Comparison of ENCODE assay signal across 9 cellular contexts in genomic region chr11:68870470-68870869, GRCh38. TPM values are rescaled to one million over a fixed set of nuclear protein-coding genes. Genes with fewer than 3 reads are reported as not detected.
DNase-seq lines count a peak whose midpoint lies in the region; ATAC-seq and TF ChIP-seq lines count a peak whose summit lies in the region.
"Had no signal": no experiment of that assay in that cellular context is flagged by ENCODE, and none has a peak within 500 bp of the region (broad histone marks: within the 10 kb centered on the region; RNA-seq: fewer than 3 reads in every experiment).

No MANE protein-coding gene starts in this region.

- H3K9me3 ChIP-seq in CD8-positive, alpha-beta T cell (ENCODE audit: low read length), result no peaks in the 10 kb centered on the region
- no peaks in the 10 kb centered on the region for H3K9me3 ChIP-seq in esophagus muscularis mucosa
- no peaks in the 10 kb centered on the region for H3K9me3 ChIP-seq in ovary

- no peaks in the 10 kb centered on the region for H3K9me3 Mint-ChIP-seq in CD8-positive, alpha-beta T cell

- H3K4me3 ChIP-seq in CD8-positive, alpha-beta T cell (ENCODE audit: low read depth, low read length), result peak overlapping the region; percentile 23
- peak overlapping the region; percentile 61 for H3K4me3 ChIP-seq in NB4 (ENCODE audit: low read depth, low read length)
- peak overlapping the region; percentile 39 to 56 (median 51) for H3K4me3 ChIP-seq in esophagus muscularis mucosa
- H3K4me3 ChIP-seq in ovary, result peak overlapping the region; percentile 41

- no peaks in the 10 kb centered on the region for H3K36me3 ChIP-seq in CD8-positive, alpha-beta T cell (ENCODE audit: insufficient read depth, low read length)
- H3K36me3 ChIP-seq in esophagus muscularis mucosa (no peaks in the 10 kb centered on the region), ovary (no peaks in the 10 kb centered on the region)

- no peak for DNase-seq in CD8-positive, alpha-beta T cell
- peak; percentile 49 for DNase-seq in NB4 (ENCODE audit: low read depth)
- DNase-seq in esophagus muscularis mucosa (ENCODE audit: extremely low spot score), result no peak
- no peak for DNase-seq in ovary
- DNase-seq in T-helper 9 cell, result no peak
- DNase-seq in Ammon's horn (ENCODE audit: low spot score), result no peak
- DNase-seq: NCI-H187 treated with DMSO at 0.1 percent for 48 hours had no signal

- H3K27ac Mint-ChIP-seq in CD8-positive, alpha-beta T cell, result no peak overlapping the region

- CTCF ChIA-PET in CD8-positive, alpha-beta T cell (lab: Charles Lee), result interaction anchor here (0.7 to 1.1 kb wide), 2 partner anchors 24 to 223 kb away, joined by 3 to 4 read pairs; no protein-coding TSS in a partner anchor

- peaks cover 20% of the 10 kb centered on the region for H3K4me1 Mint-ChIP-seq in CD8-positive, alpha-beta T cell (ENCODE audit: low read depth)

- H3K27ac ChIP-seq in CD8-positive, alpha-beta T cell (ENCODE audit: low read depth, low read length), result no peak overlapping the region
- H3K27ac ChIP-seq in esophagus muscularis mucosa (replicated peaks in 1 of 4) (peak overlapping the region in 1 of 4 donors; percentile 61), ovary (no peak overlapping the region)

- TF ChIP-seq EP300 in esophagus muscularis mucosa (IDR thresholded peaks at IDR 0.05), result no peak
- TF ChIP-seq EP300 in ovary (IDR thresholded peaks at IDR 0.05), result no peak

- intact Hi-C loops in CD8-positive, alpha-beta T cell (cut with DNase I, micrococcal nuclease), result no loop called here
- intact Hi-C loops in esophagus muscularis mucosa (cut with DNase I), result no loop called here
- intact Hi-C loops in ovary (cut with DNase I), result no loop called here

- H3K27me3 ChIP-seq in CD8-positive, alpha-beta T cell (ENCODE audit: insufficient read depth, low read length), result no peaks in the 10 kb centered on the region
- no peaks in the 10 kb centered on the region for H3K27me3 ChIP-seq in esophagus muscularis mucosa
- no peaks in the 10 kb centered on the region for H3K27me3 ChIP-seq in ovary

- peaks cover 8% of the 10 kb centered on the region for H3K4me1 ChIP-seq in CD8-positive, alpha-beta T cell (ENCODE audit: insufficient read depth, low read length)
- H3K4me1 ChIP-seq in esophagus muscularis mucosa, result peaks cover 0 to 34% (median 12%) of the 10 kb centered on the region in 4 donors
- H3K4me1 ChIP-seq in ovary (ENCODE audit: insufficient read depth), result peaks cover 3% of the 10 kb centered on the region

- H3K36me3 Mint-ChIP-seq in CD8-positive, alpha-beta T cell, result no peaks in the 10 kb centered on the region

- TF ChIP-seq POLR2A in NB4 (IDR thresholded peaks at IDR 0.05; ENCODE audit: extremely low read depth, insufficient read length), result no peak
- TF ChIP-seq POLR2A in esophagus muscularis mucosa (IDR thresholded peaks at IDR 0.05; ENCODE audit: low read depth), result no peak
- TF ChIP-seq POLR2A in ovary (IDR thresholded peaks at IDR 0.05), result no peak

- no peak for ATAC-seq in CD8-positive, alpha-beta T cell
- no peak for ATAC-seq in HG02798 (IDR thresholded peaks at IDR 0.05; ENCODE audit: poor library complexity, unreplicated experiment)
- no peak for ATAC-seq in GM21390 (IDR thresholded peaks at IDR 0.05; ENCODE audit: unreplicated experiment)

- peaks cover 32% of the 10 kb centered on the region for H3K27me3 Mint-ChIP-seq in CD8-positive, alpha-beta T cell (ENCODE audit: low read depth)

- TF ChIP-seq CTCF in CD8-positive, alpha-beta T cell (IDR thresholded peaks at IDR 0.05), result no peak
- TF ChIP-seq CTCF in NB4 (IDR thresholded peaks at IDR 0.05; ENCODE audit: low read depth, low read length) (peak; percentile 23), esophagus muscularis mucosa (IDR thresholded peaks at IDR 0.05) (peak in 2 of 3 experiments; percentile 13 to 16), ovary (IDR thresholded peaks at IDR 0.05) (no peak)

- WGBS in esophagus muscularis mucosa, result 47% methylated on average over 9 of the region's 9 CpGs
- 28 to 68% (median 45%) methylated on average over 9 of the region's 9 CpGs for WGBS in ovary, 3 donors

- peak overlapping the region; percentile 85 for H3K4me3 Mint-ChIP-seq in CD8-positive, alpha-beta T cell

- POLR2A ChIA-PET in CD8-positive, alpha-beta T cell (lab: Charles Lee), result interaction anchor here (0.6 kb wide), 1 partner anchor 27 kb away, joined by 3 read pairs; no protein-coding TSS in a partner anchor

RNA-seq across cellular contexts. Expression of gene CPT1A, which starts 28.8 kb away (rescaled TPM):
- total RNA-seq in CD8-positive, alpha-beta T cell, result 10 to 100 TPM in 1 of 2 experiments, 1 to 10 TPM in 1; 9.5 to 12.3 TPM
- 100 to 1,000 TPM in 2 of 4 donors, 10 to 100 TPM in 2; 36.1 to 122 (median 77.5) TPM for total RNA-seq in esophagus muscularis mucosa
- total RNA-seq in ovary, result 10 to 100 TPM; 33.3 to 87.1 (median 44.3) TPM
- polyA plus RNA-seq in ovary, result 10 to 100 TPM; 25.3 to 54.2 TPM

RNA-seq across cellular contexts. Expression of gene MRPL21, which starts 33.2 kb away (rescaled TPM):
- total RNA-seq in CD8-positive, alpha-beta T cell, result 10 to 100 TPM; 48.4 to 53.6 TPM
- total RNA-seq in esophagus muscularis mucosa (10 to 100 TPM; 47.2 to 66.2 (median 51.2) TPM), ovary (10 to 100 TPM; 40.3 to 70.7 (median 51.9) TPM)
- polyA plus RNA-seq in ovary, result 10 to 100 TPM; 64.0 to 74.7 TPM

RNA-seq across cellular contexts. Expression of gene IGHMBP2, which starts 33.2 kb away (rescaled TPM):
- 10 to 100 TPM; 25.5 to 27.3 TPM for total RNA-seq in CD8-positive, alpha-beta T cell
- total RNA-seq in esophagus muscularis mucosa, result 10 to 100 TPM; 11.6 to 30.8 (median 28.0) TPM
- total RNA-seq in ovary, result 10 to 100 TPM in 6 of 7 donors, 1 to 10 TPM in 1; 8.3 to 18.9 (median 16.2) TPM
- polyA plus RNA-seq in ovary, result 10 to 100 TPM; 13.7 to 14.1 TPM

Comparison
In these comparisons a context has a peak if more than half of its experiments do, and no peak if none do; other contexts are left out.
1. CTCF ChIP-seq: peak in NB4 (single experiment) and esophagus muscularis mucosa (2 of 3); none in CD8-positive, alpha-beta T cell (single experiment) and ovary (0 of 3).
2. Peak in every context shown above with its lines, with median percentiles within 50 percentile points of each other: H3K4me3 ChIP-seq.